Comparison of ENCODE assay signal across 1 cellular context in genomic region chr11:497565-498296, GRCh38.
A peak's percentile ranks its signal among the peaks of the same experiment; 100 is the strongest.
TF ChIP-seq lines count a peak whose summit lies in the region.

No MANE protein-coding gene starts in this region.

TF ChIP-seq in endothelial cell of umbilical vein, 7 proteins besides CTCF, POLR2A, EP300 and RAD21:
- TF ChIP-seq, protein P1, sequence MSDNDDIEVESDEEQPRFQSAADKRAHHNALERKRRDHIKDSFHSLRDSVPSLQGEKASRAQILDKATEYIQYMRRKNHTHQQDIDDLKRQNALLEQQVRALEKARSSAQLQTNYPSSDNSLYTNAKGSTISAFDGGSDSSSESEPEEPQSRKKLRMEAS (IDR thresholded peaks at IDR 0.05; ENCODE audit: insufficient read depth, insufficient read length): peak; percentile 1
- TF ChIP-seq FOS (IDR thresholded peaks at IDR 0.05; ENCODE audit: borderline replicate concordance, insufficient read depth, low read length): no peak
